1 cellular context compared by ENCODE assay signal in genomic region chr4:7139167-7139979, GRCh38.
TF ChIP-seq lines count a peak whose summit lies in the region.

No MANE protein-coding gene starts in this region.

TF ChIP-seq in IMR-90, 13 proteins besides CTCF, POLR2A, EP300 and RAD21:
- no peak for TF ChIP-seq RFX5 (IDR thresholded peaks at IDR 0.05; ENCODE audit: low read depth, low read length)
- no peak for TF ChIP-seq CEBPB (IDR thresholded peaks at IDR 0.05; ENCODE audit: low read depth, low read length)
- TF ChIP-seq MXI1 (IDR thresholded peaks at IDR 0.05; ENCODE audit: borderline replicate concordance, low read depth, low read length): no peak
- TF ChIP-seq RCOR1 (IDR thresholded peaks at IDR 0.05; ENCODE audit: insufficient replicate concordance, low read length): no peak
